Comparison of ENCODE assay signal across 17 cellular contexts in the genomic region with DNA sequence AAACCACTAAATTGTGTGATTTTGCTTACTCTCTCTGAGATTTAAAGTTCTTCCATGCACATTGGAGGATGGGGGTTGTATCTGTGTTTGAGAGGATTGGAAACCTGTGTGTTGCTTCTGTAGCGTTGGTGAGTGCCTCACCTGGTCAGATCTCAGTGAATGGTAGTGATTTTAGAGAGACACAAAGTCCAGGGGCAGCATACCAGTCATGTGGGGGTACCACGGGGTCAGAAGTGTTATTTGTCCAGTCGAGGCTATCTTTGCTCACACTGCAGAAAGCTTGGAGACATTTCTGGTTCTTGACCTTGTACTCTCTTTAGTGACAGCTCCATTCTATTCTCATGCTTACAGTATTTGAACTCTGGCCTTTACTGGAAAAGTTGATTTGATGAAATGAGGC.
"Had no signal": no experiment of that assay in that cellular context is flagged by ENCODE, and none has a peak within 500 bp of the region (broad histone marks: within the 10 kb centered on the region; RNA-seq: fewer than 3 reads in every experiment).

No MANE protein-coding gene starts in this region.

- H3K9me3 ChIP-seq: lower lobe of right lung had no signal

- H3K4me3 ChIP-seq: lower lobe of right lung had no signal

- H3K4me1 Mint-ChIP-seq: mesothelial cell of epicardium had no signal

- H3K27ac Mint-ChIP-seq: activated CD8-positive, alpha-beta memory T cell treated with anti-CD3 and anti-CD28 coated beads, Interleukin-2, amount 10 ng/mL, durations not matched to agents 7 days and 5 days; activated naive CD8-positive, alpha-beta T cell treated with anti-CD3 and anti-CD28 coated beads for 36 hours; mesothelial cell of epicardium; T-helper 2 cell treated with Interferon-gamma antibody and Interleukin-4, amounts not matched to agents 5 μg/mL and 100 μg/mL, for 36 hours had no signal

- H3K27ac ChIP-seq: lower lobe of right lung had no signal

- H3K27me3 Mint-ChIP-seq: activated CD8-positive, alpha-beta memory T cell treated with anti-CD3 and anti-CD28 coated beads, Interleukin-2, amount 10 ng/mL, durations not matched to agents 7 days and 5 days; activated naive CD8-positive, alpha-beta T cell treated with anti-CD3 and anti-CD28 coated beads for 36 hours had no signal

- H3K9me3 Mint-ChIP-seq: activated naive CD8-positive, alpha-beta T cell treated with anti-CD3 and anti-CD28 coated beads for 36 hours; brain; mesothelial cell of epicardium; T-helper 2 cell treated with Interferon-gamma antibody and Interleukin-4, amounts not matched to agents 5 μg/mL and 100 μg/mL, for 36 hours had no signal

- ATAC-seq: activated CD8-positive, alpha-beta memory T cell treated with anti-CD3 and anti-CD28 coated beads, Interleukin-2, amount 10 ng/mL, durations not matched to agents 7 days and 5 days; lower lobe of right lung had no signal

- DNase-seq: activated CD4-positive, CD25-positive, alpha-beta regulatory T cell; activated CD8-positive, alpha-beta memory T cell treated with anti-CD3 and anti-CD28 coated beads, Interleukin-2, amount 10 ng/mL, durations not matched to agents 7 days and 5 days; activated effector memory CD4-positive, alpha-beta T cell treated with anti-CD3 and anti-CD28 coated beads, Interleukin-2, amount 50 U/mL, for 16 hours; activated naive CD8-positive, alpha-beta T cell treated with anti-CD3 and anti-CD28 coated beads for 36 hours; activated T-cell treated with anti-CD3 and anti-CD28 coated beads, Interleukin-2, amount 50 U/mL, for 1 hour; cortex of kidney; effector CD4-positive, alpha-beta T cell; foreskin fibroblast; kidney glomerular epithelial cell; lower lobe of right lung; stimulated activated CD4-positive, alpha-beta T cell treated with anti-CD3 and anti-CD28 coated beads, Interleukin-12 subunit alpha, Interleukin-12 subunit beta, amount 100 ng/mL, for 4 hours; stimulated activated CD4-positive, alpha-beta T cell treated with anti-CD3 and anti-CD28 coated beads, Interleukin-2, amount 100 ng/mL, for 24 hours; SW 1271; trophoblast cell had no signal

- H3K4me3 Mint-ChIP-seq: activated CD8-positive, alpha-beta memory T cell treated with anti-CD3 and anti-CD28 coated beads, Interleukin-2, amount 10 ng/mL, durations not matched to agents 7 days and 5 days; activated naive CD8-positive, alpha-beta T cell treated with anti-CD3 and anti-CD28 coated beads for 36 hours; brain; mesothelial cell of epicardium; T-helper 2 cell treated with Interferon-gamma antibody and Interleukin-4, amounts not matched to agents 5 μg/mL and 100 μg/mL, for 36 hours had no signal
